9 cellular contexts compared by ENCODE assay signal in the genomic region with DNA sequence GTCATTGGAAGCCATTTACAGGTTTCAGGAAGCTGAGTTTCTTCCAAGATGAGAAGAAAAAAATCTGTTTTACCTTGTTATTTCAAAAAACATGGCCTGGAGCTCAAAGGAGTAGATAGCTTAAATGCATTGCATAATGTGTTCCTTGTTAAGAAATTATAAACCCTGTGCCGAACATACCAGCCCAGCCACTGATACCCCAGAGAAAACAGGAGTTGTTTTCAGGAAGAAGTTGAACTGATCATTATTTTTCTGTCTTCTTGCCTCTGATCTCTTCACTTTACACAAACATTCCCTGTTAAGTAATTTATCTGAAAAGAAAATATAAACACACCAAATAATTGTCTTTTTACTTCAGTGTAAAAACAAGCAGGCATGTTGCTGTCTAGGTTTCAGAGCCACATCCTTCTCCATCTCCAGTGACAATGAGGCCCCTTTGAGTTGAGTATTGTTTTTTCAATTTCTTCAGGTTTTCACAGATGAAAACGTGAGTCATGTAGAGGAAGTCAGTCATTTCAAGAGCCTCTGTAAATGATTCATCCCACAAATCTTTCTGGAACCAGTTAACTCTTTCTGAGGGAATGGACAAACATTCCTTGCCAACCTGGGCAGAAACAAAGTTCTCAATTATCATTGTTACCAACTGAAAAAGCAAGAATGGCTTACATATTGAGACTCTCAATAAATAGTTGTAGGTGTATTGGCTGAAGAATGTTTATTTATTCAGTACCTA.
DNase-seq lines count a peak whose midpoint lies in the region; ATAC-seq and TF ChIP-seq lines count a peak whose summit lies in the region.
"Had no signal": no experiment of that assay in that cellular context is flagged by ENCODE, and none has a peak within 500 bp of the region (broad histone marks: within the 10 kb centered on the region; RNA-seq: fewer than 3 reads in every experiment).

No MANE protein-coding gene starts in this region.

- in situ Hi-C loops in GM23248 (cut with MboI) = no loop called here

- no peaks in the 10 kb centered on the region for H4K20me1 ChIP-seq in GM23248 (ENCODE audit: insufficient read depth)

- no peaks in the 10 kb centered on the region for H3K27me3 ChIP-seq in GM23248 (replicated peaks; ENCODE audit: insufficient read depth)
- no peaks in the 10 kb centered on the region for H3K27me3 ChIP-seq in RWPE2 (ENCODE audit: insufficient read depth, poor library complexity, severe bottlenecking)
- H3K27me3 ChIP-seq in lower lobe of right lung (ENCODE audit: low read depth) = no peaks in the 10 kb centered on the region

- H3K27ac ChIP-seq in GM23248 (peak overlapping the region; percentile 74), RWPE2 (ENCODE audit: poor library complexity, severe bottlenecking) (peak overlapping the region; percentile 97), lower lobe of right lung (no peak overlapping the region)

- H3K4me1 ChIP-seq in GM23248 (ENCODE audit: insufficient read depth) (peaks cover 45% of the 10 kb centered on the region), RWPE2 (ENCODE audit: insufficient read depth, poor library complexity, severe bottlenecking) (peaks cover 21% of the 10 kb centered on the region), lower lobe of right lung (no peaks in the 10 kb centered on the region)

- peak; percentile 97 for ATAC-seq in RWPE2 (ENCODE audit: low read depth)
- no peak for ATAC-seq in lower lobe of right lung
- ATAC-seq in GM19035 (IDR thresholded peaks at IDR 0.05; ENCODE audit: unreplicated experiment) = no peak

- 0 out of 2 replicates have a peak overlapping the region, but pooled peaks have one; percentile 16 for H3K4me3 ChIP-seq in GM23248
- no peak overlapping the region for H3K4me3 ChIP-seq in RWPE2 (ENCODE audit: severe bottlenecking)
- no peak overlapping the region for H3K4me3 ChIP-seq in lower lobe of right lung

- intact Hi-C loops in lower lobe of right lung (cut with DNase I) = no loop called here

- H2AFZ ChIP-seq in GM23248 = peak overlapping the region; percentile 28

- H3F3A ChIP-seq in GM23248 (ENCODE audit: insufficient read depth) = peaks cover 44% of the 10 kb centered on the region

- 0 to 2% methylated on average over 2 of the region's 2 CpGs for WGBS in GM23248 (ENCODE audit: low coverage in 1 of 2, low lambda C conversion rate in 2 of 2, missing lambda C conversion rate in 2 of 2), 2 experiments

- peak overlapping the region; percentile 67 for H3K4me2 ChIP-seq in GM23248 (ENCODE audit: unreplicated experiment)

- H3K9me3 ChIP-seq in GM23248 (ENCODE audit: low read depth) (no peaks in the 10 kb centered on the region), RWPE2 (ENCODE audit: severe bottlenecking) (peaks cover 2% of the 10 kb centered on the region), lower lobe of right lung (no peaks in the 10 kb centered on the region)

- H3K9me2 ChIP-seq in GM23248 (ENCODE audit: insufficient read depth) = no peaks in the 10 kb centered on the region

- peak overlapping the region; percentile 29 for H3K9ac ChIP-seq in GM23248

- no peaks in the 10 kb centered on the region for H3K79me2 ChIP-seq in GM23248 (ENCODE audit: insufficient read depth)

- DNase-seq in A172 (ENCODE audit: low spot score) (peak; percentile 92), GM23248 (peak; percentile 88), RWPE2 (ENCODE audit: low spot score) (no peak), hepatic stellate cell (ENCODE audit: low spot score) (peak; percentile 34), NCI-H510A (lab: John Stamatoyannopoulos, UW) (no peak), lower lobe of right lung (no peak), UCSD-AML1 (lab: John Stamatoyannopoulos, UW; ENCODE audit: unreplicated experiment) (no peak)
- DNase-seq: activated T-cell treated with anti-CD3 and anti-CD28 coated beads for 4 hours had no signal

- TF ChIP-seq CTCF in RWPE2 (IDR thresholded peaks at IDR 0.05; ENCODE audit: poor library complexity, severe bottlenecking) = no peak
- no peak for TF ChIP-seq CTCF in lower lobe of right lung (IDR thresholded peaks at IDR 0.05)

- H3K36me3 ChIP-seq in GM23248 (ENCODE audit: low read depth) (no peaks in the 10 kb centered on the region), RWPE2 (ENCODE audit: low read depth) (no peaks in the 10 kb centered on the region), lower lobe of right lung (no peaks in the 10 kb centered on the region)

Comparison
In these comparisons a context has a peak if more than half of its experiments do, and no peak if none do; other contexts are left out.
1. DNase-seq: peak in A172 (single experiment), GM23248 (single experiment) and hepatic stellate cell (single experiment); none in RWPE2 (single experiment), NCI-H510A (single experiment), lower lobe of right lung (single experiment) and UCSD-AML1 (single experiment).